11 cellular contexts compared by ENCODE assay signal in genomic region chr19:49147923-49148682, GRCh38. TPM values are rescaled to one million over a fixed set of nuclear protein-coding genes. Genes with fewer than 3 reads are reported as not detected.
DNase-seq lines count a peak whose midpoint lies in the region; TF ChIP-seq lines count a peak whose summit lies in the region.
"Had no signal": no experiment of that assay in that cellular context is flagged by ENCODE, and none has a peak within 500 bp of the region (broad histone marks: within the 10 kb centered on the region; RNA-seq: fewer than 3 reads in every experiment).

No MANE protein-coding gene starts in this region.

- peaks cover 17% of the 10 kb centered on the region for H3K27me3 Mint-ChIP-seq in brain

- H3K27ac ChIP-seq in iPS-20b (ENCODE audit: low read length) = peak overlapping the region; percentile 77
- H3K27ac ChIP-seq in spleen = peak overlapping the region in 6 of 8 donors; percentile 11 to 76 (median 65)

- no peak for TF ChIP-seq CTCF in brain (conservative IDR thresholded peaks at IDR 0.05)
- TF ChIP-seq CTCF in spleen (IDR thresholded peaks at IDR 0.05 in 8 of 11, conservative IDR thresholded peaks at IDR 0.05 in 3 of 11) = no peak

- intact Hi-C loops in spleen (cut with DNase I; ENCODE audit: low total_unique reads) = loop anchor here (10.0 kb wide), 1 partner anchor 53 kb away; no protein-coding TSS in a partner anchor

- peaks cover 53% of the 10 kb centered on the region for H3K4me1 Mint-ChIP-seq in brain

- peak overlapping the region; percentile 95 for H3K4me3 ChIP-seq in iPS-20b (ENCODE audit: low read length)
- H3K4me3 ChIP-seq in spleen = peak overlapping the region in 6 of 8 donors; percentile 14 to 75 (median 58)

- peak overlapping the region; percentile 72 to 99 (median 98) for H3K4me3 Mint-ChIP-seq in brain

- H3K36me3 ChIP-seq in iPS-20b (ENCODE audit: insufficient read depth, low read depth, low read length) (no peaks in the 10 kb centered on the region), spleen (no peaks in the 10 kb centered on the region)

- H3K27ac Mint-ChIP-seq in brain = peak overlapping the region in 2 of 5 experiments; percentile 86 to 99

- H3K36me3 Mint-ChIP-seq in brain = peaks cover 9% of the 10 kb centered on the region

- TF ChIP-seq POLR2A in spleen (IDR thresholded peaks at IDR 0.05) = no peak

- no peaks in the 10 kb centered on the region for H3K9me3 ChIP-seq in iPS-20b (ENCODE audit: insufficient read depth, low read depth, low read length)
- H3K9me3 ChIP-seq in spleen = peaks cover 0 to 6% (median 0%) of the 10 kb centered on the region in 8 donors

- DNase-seq in NCI-H82 (lab: John Stamatoyannopoulos, UW) = peak; percentile 41
- DNase-seq in NCI-H82 treated with DMSO at 0.1 percent for 48 hours (lab: John Stamatoyannopoulos, UW; ENCODE audit: unreplicated experiment) = no peak
- DNase-seq in spleen = no peak
- no peak for DNase-seq in T1000 (lab: John Stamatoyannopoulos, UW)
- no peak for DNase-seq in NCI-H69 (lab: John Stamatoyannopoulos, UW)
- DNase-seq in foreskin melanocyte = no peak
- DNase-seq: activated CD4-positive, alpha-beta T cell treated with anti-CD3 and anti-CD28 coated beads for 4 hours had no signal

- H3K4me1 ChIP-seq in iPS-20b (ENCODE audit: insufficient read depth, low read length) (peaks cover 4% of the 10 kb centered on the region), spleen (peaks cover 16 to 59% (median 52%) of the 10 kb centered on the region in 6 donors)

- peak overlapping the region; percentile 85; the same call in 1 of the 2 replicates for H3K9ac ChIP-seq in iPS-20b (ENCODE audit: low read depth, low read length)

- H3K9me3 Mint-ChIP-seq in brain = no peaks in the 10 kb centered on the region

- H3K27me3 ChIP-seq in iPS-20b (ENCODE audit: insufficient read depth, low read length) (peaks cover 12% of the 10 kb centered on the region), spleen (replicated peaks in 1 of 7) (peaks cover 0 to 100% (median 34%) of the 10 kb centered on the region in 7 donors)

- 58 to 74% (median 71%) methylated on average over 11 of the region's 11 CpGs for WGBS in spleen, 5 donors

RNA-seq across cellular contexts. Expression of gene HRC, which starts 7.1 kb away (rescaled TPM):
- polyA plus RNA-seq in brain (ENCODE audit: insufficient read depth, low read depth, low replicate concordance) = 3.0 TPM
- under 1 TPM in 2 of 7 donors, not detected in 5; 0.27 to 0.47 TPM for total RNA-seq in spleen
- under 1 TPM; 0.07 to 0.27 (median 0.22) TPM for polyA plus RNA-seq in spleen
- total RNA-seq: A172, NCI-H460 had no signal

RNA-seq across cellular contexts. Expression of gene TRPM4, which starts 9.5 kb away (rescaled TPM):
- 3.2 TPM for polyA plus RNA-seq in brain (ENCODE audit: insufficient read depth, low read depth, low replicate concordance)
- 10 to 100 TPM in 5 of 7 donors, 1 to 10 TPM in 2; 3.6 to 28.7 (median 13.2) TPM for total RNA-seq in spleen
- polyA plus RNA-seq in spleen = 10 to 100 TPM in 1 of 3 donors, 1 to 10 TPM in 2; 3.3 to 18.7 (median 4.6) TPM

RNA-seq across cellular contexts. Expression of gene PPFIA3, which starts 28.8 kb away (rescaled TPM):
- polyA plus RNA-seq in brain (ENCODE audit: insufficient read depth, low read depth, low replicate concordance) (43.6 TPM), spleen (10 to 100 TPM in 1 of 3 donors, 1 to 10 TPM in 2; 6.9 to 17.2 (median 8.4) TPM)
- 1 to 10 TPM; 3.6 to 9.5 (median 5.4) TPM for total RNA-seq in spleen

RNA-seq across cellular contexts. Expression of gene C19orf73, which starts 29.2 kb away (rescaled TPM):
- polyA plus RNA-seq in brain (ENCODE audit: insufficient read depth, low read depth, low replicate concordance) = 4.1 TPM
- total RNA-seq in spleen = 1 to 10 TPM in 4 of 7 donors, under 1 TPM in 2, not detected in 1; 0.70 to 5.4 (median 1.6) TPM
- polyA plus RNA-seq in spleen = 1 to 10 TPM; 3.9 to 5.5 (median 4.2) TPM
- total RNA-seq: A172 had no signal

RNA-seq across cellular contexts. Expression of gene LIN7B, which starts 33.9 kb away (rescaled TPM):
- polyA plus RNA-seq in brain (ENCODE audit: insufficient read depth, low read depth, low replicate concordance) (18.0 TPM), spleen (1 to 10 TPM; 7.2 to 9.5 (median 9.2) TPM)
- total RNA-seq in spleen = 1 to 10 TPM; 2.7 to 9.6 (median 5.5) TPM
